7 cellular contexts compared by ENCODE assay signal in genomic region chr19:40610396-40611064, GRCh38. TPM values are rescaled to one million over a fixed set of nuclear protein-coding genes. Genes with fewer than 3 reads are reported as not detected.
DNase-seq lines count a peak whose midpoint lies in the region; ATAC-seq lines count a peak whose summit lies in the region.

No MANE protein-coding gene starts in this region.

- no peak overlapping the region for H2AK5ac ChIP-seq in mesenchymal stem cell (ENCODE audit: low read length, severe bottlenecking)

- H3K4ac ChIP-seq in mesenchymal stem cell (ENCODE audit: low read depth in 1 of 2, low read length in 2 of 2), result peak overlapping the region; percentile 31 to 65

- DNase-seq in UCSD-AML1 (lab: John Stamatoyannopoulos, UW; ENCODE audit: unreplicated experiment) (peak; percentile 67), mesenchymal stem cell (no peak), T1000 (lab: John Stamatoyannopoulos, UW) (no peak)

- H3K18ac ChIP-seq in mesenchymal stem cell (ENCODE audit: low read depth in 1 of 2, low read length in 2 of 2), result peak overlapping the region; percentile 85 to 92

- H2BK15ac ChIP-seq in mesenchymal stem cell (ENCODE audit: low read depth, poor library complexity, severe bottlenecking), result peak overlapping the region; percentile 91

- H3K36me3 ChIP-seq in HUES64 (ENCODE audit: insufficient read depth, low read length) (0 out of 2 replicates have a peak, but pooled peaks cover under 1% of the 10 kb centered on the region), mesenchymal stem cell (ENCODE audit: control insufficient read depth in 1 of 2, insufficient read depth in 2 of 2, low read depth in 1 of 2, low read length in 2 of 2) (peaks cover 0 to 2% of the 10 kb centered on the region in 2 experiments)

- WGBS in HUES64, result 58% methylated on average over 29 of the region's 29 CpGs
- 50% methylated on average over 29 of the region's 29 CpGs for WGBS in mesenchymal stem cell

- peak overlapping the region in 1 of 2 experiments; percentile 37 for H3K23ac ChIP-seq in mesenchymal stem cell (ENCODE audit: low read length in 2 of 2)

- no peak for ATAC-seq in GM21423 (IDR thresholded peaks at IDR 0.05; ENCODE audit: unreplicated experiment)

- H3K14ac ChIP-seq in mesenchymal stem cell (ENCODE audit: low read length in 2 of 2), result peak overlapping the region in 1 of 2 experiments; percentile 83

- H4K8ac ChIP-seq in mesenchymal stem cell (ENCODE audit: low read length), result peak overlapping the region; percentile 88

- H3K9ac ChIP-seq in HUES64 (ENCODE audit: low read depth, low read length), result no peak overlapping the region
- no peak overlapping the region for H3K9ac ChIP-seq in mesenchymal stem cell (ENCODE audit: low read length)

- H3K79me1 ChIP-seq in mesenchymal stem cell (replicated peaks; ENCODE audit: low read length, poor library complexity, severe bottlenecking), result no peaks in the 10 kb centered on the region

- H2AFZ ChIP-seq in mesenchymal stem cell (ENCODE audit: low read depth, low read length), result peak overlapping the region; percentile 36

- peak overlapping the region; percentile 88 for H4K91ac ChIP-seq in mesenchymal stem cell (ENCODE audit: low read length)

- no peak overlapping the region for H3K27ac ChIP-seq in HUES64 (ENCODE audit: low read depth, low read length)
- peak overlapping the region; percentile 29 for H3K27ac ChIP-seq in cingulate gyrus (ENCODE audit: low read depth, low read length)
- H3K27ac ChIP-seq in mesenchymal stem cell (ENCODE audit: low read length, poor library complexity, severe bottlenecking), result no peak overlapping the region
- peak overlapping the region; percentile 65 for H3K27ac ChIP-seq in temporal lobe (ENCODE audit: low read depth, low read length)

- peak overlapping the region; percentile 94 for H2BK120ac ChIP-seq in mesenchymal stem cell (ENCODE audit: low read depth, low read length)

- H2BK5ac ChIP-seq in mesenchymal stem cell (ENCODE audit: low read depth, low read length, poor library complexity, severe bottlenecking), result no peak overlapping the region

- H3K9me3 ChIP-seq in HUES64 (ENCODE audit: insufficient read depth, low read depth, low read length) (no peaks in the 10 kb centered on the region), mesenchymal stem cell (ENCODE audit: control insufficient read depth, low read length) (no peaks in the 10 kb centered on the region)

- H3K4me3 ChIP-seq in HUES64 (ENCODE audit: low read length) (peak overlapping the region; percentile 51), mesenchymal stem cell (ENCODE audit: insufficient read depth in 1 of 2, low read depth in 1 of 2, low read length in 2 of 2) (peak overlapping the region in 1 of 2 experiments; percentile 31)

- H3K27me3 ChIP-seq in HUES64 (ENCODE audit: insufficient read depth, low read length), result peaks cover 66% of the 10 kb centered on the region
- H3K27me3 ChIP-seq in mesenchymal stem cell (ENCODE audit: control insufficient read depth in 1 of 2, insufficient read depth in 1 of 2, low read length in 2 of 2), result peaks cover 10 to 11% of the 10 kb centered on the region in 2 experiments

- H2BK12ac ChIP-seq in mesenchymal stem cell (ENCODE audit: low read length in 2 of 2), result peak overlapping the region; percentile 69 to 93

- peaks cover 10% of the 10 kb centered on the region; the same call in 1 of the 2 replicates for H3K4me1 ChIP-seq in HUES64 (ENCODE audit: insufficient read depth, low read length)
- peaks cover 28% of the 10 kb centered on the region for H3K4me1 ChIP-seq in mesenchymal stem cell (ENCODE audit: control insufficient read depth, insufficient read depth, low read depth, low read length)

- H3K4me2 ChIP-seq in mesenchymal stem cell (ENCODE audit: low read length, poor library complexity, severe bottlenecking), result no peak overlapping the region

RNA-seq across cellular contexts. Expression of gene LTBP4, which starts 9.4 kb away (rescaled TPM):
- 46.5 TPM for polyA plus RNA-seq in HUES64 (2013, experiment 1 of 2)
- 64.4 TPM for polyA plus RNA-seq in HUES64 (2013, experiment 2 of 2)
- 122 TPM for polyA plus RNA-seq in mesenchymal stem cell (2013, experiment 1 of 2)
- 113 TPM for polyA plus RNA-seq in mesenchymal stem cell (2013, experiment 2 of 2)
- 20.7 TPM for total RNA-seq in temporal lobe

RNA-seq across cellular contexts. Expression of gene SHKBP1, which starts 33.9 kb away (rescaled TPM):
- polyA plus RNA-seq in HUES64 (2013, experiment 1 of 2), result 48.2 TPM
- 72.7 TPM for polyA plus RNA-seq in HUES64 (2013, experiment 2 of 2)
- polyA plus RNA-seq in mesenchymal stem cell (2013, experiment 1 of 2), result 112 TPM
- 108 TPM for polyA plus RNA-seq in mesenchymal stem cell (2013, experiment 2 of 2)
- 3.4 TPM for total RNA-seq in temporal lobe

Comparison
In these comparisons a context has a peak if more than half of its experiments do, and no peak if none do; other contexts are left out.
1. H3K27ac ChIP-seq: peak in cingulate gyrus (single experiment) and temporal lobe (single experiment); none in HUES64 (single experiment) and mesenchymal stem cell (single experiment).